ENCODE assay signal across 10 cellular contexts in the genomic region with DNA sequence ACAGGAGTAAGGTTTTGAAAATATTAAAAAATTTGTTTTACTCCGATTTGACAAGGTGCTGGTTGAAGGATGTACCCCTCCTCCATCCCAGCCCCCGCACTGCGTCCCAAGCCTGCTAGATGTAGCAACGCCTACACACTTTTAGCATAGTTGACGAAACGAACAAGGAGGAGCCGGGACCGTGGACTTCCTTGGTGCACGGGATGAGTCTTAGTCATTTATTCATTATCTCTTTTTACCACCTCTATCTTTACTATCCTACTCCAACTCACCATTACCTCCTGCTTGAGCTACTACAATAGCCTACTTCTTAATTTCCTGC. TPM values are rescaled to one million over a fixed set of nuclear protein-coding genes. Genes with fewer than 3 reads are reported as not detected.
DNase-seq lines count a peak whose midpoint lies in the region; ATAC-seq and TF ChIP-seq lines count a peak whose summit lies in the region.
"Had no signal": no experiment of that assay in that cellular context is flagged by ENCODE, and none has a peak within 500 bp of the region (broad histone marks: within the 10 kb centered on the region; RNA-seq: fewer than 3 reads in every experiment).

No MANE protein-coding gene starts in this region.

- peak overlapping the region; percentile 53 for H3K4me3 ChIP-seq in fibroblast of pulmonary artery (replicated peaks; ENCODE audit: low read depth, low read length)

- DNase-seq in SKM-1 (lab: John Stamatoyannopoulos, UW; ENCODE audit: unreplicated experiment) (peak; percentile 62), SKM-1 treated with dmso at 0.1 percent for 144 hours (lab: John Stamatoyannopoulos, UW; ENCODE audit: unreplicated experiment) (no peak), fibroblast of pulmonary artery (ENCODE audit: low read depth) (peak; percentile 81), osteocyte (ENCODE audit: extremely low spot score, unreplicated experiment) (no peak)
- no peak for DNase-seq in activated CD4-positive, alpha-beta T cell treated with anti-CD3 and anti-CD28 coated beads, Interleukin-2, amount 10 ng/mL, durations not matched to agents 7 days and 5 days
- DNase-seq: activated CD8-positive, alpha-beta memory T cell treated with anti-CD3 and anti-CD28 coated beads for 24 hours; NCI-H345 had no signal

- TF ChIP-seq CTCF in fibroblast of pulmonary artery (IDR thresholded peaks at IDR 0.05; ENCODE audit: low read length, missing control alignments): no peak
- TF ChIP-seq CTCF in osteocyte (IDR thresholded peaks at IDR 0.05): no peak

- POLR2A ChIA-PET in activated CD4-positive, alpha-beta T cell treated with anti-CD3 and anti-CD28 coated beads, Interleukin-2, amount 10 ng/mL, durations not matched to agents 7 days and 5 days (lab: Charles Lee): no interaction called here

- CTCF ChIA-PET in activated CD4-positive, alpha-beta T cell treated with anti-CD3 and anti-CD28 coated beads, Interleukin-2, amount 10 ng/mL, durations not matched to agents 7 days and 5 days (lab: Charles Lee): no interaction called here

- peak overlapping the region; percentile 84 for H3K27ac Mint-ChIP-seq in osteocyte (ENCODE audit: unreplicated experiment)
- no peak overlapping the region for H3K27ac Mint-ChIP-seq in activated CD4-positive, alpha-beta T cell treated with anti-CD3 and anti-CD28 coated beads, Interleukin-2, amount 10 ng/mL, durations not matched to agents 7 days and 5 days

- peaks cover 2% of the 10 kb centered on the region for H3K36me3 Mint-ChIP-seq in osteocyte (ENCODE audit: unreplicated experiment)
- H3K36me3 Mint-ChIP-seq in activated CD4-positive, alpha-beta T cell treated with anti-CD3 and anti-CD28 coated beads, Interleukin-2, amount 10 ng/mL, durations not matched to agents 7 days and 5 days (ENCODE audit: low read depth): no peaks in the 10 kb centered on the region

- H3K27me3 Mint-ChIP-seq in osteocyte (ENCODE audit: unreplicated experiment): no peaks in the 10 kb centered on the region
- peaks cover 5% of the 10 kb centered on the region for H3K27me3 Mint-ChIP-seq in activated CD4-positive, alpha-beta T cell treated with anti-CD3 and anti-CD28 coated beads, Interleukin-2, amount 10 ng/mL, durations not matched to agents 7 days and 5 days

- peak overlapping the region; percentile 50 for H3K4me3 Mint-ChIP-seq in osteocyte (ENCODE audit: unreplicated experiment)
- H3K4me3 Mint-ChIP-seq in activated CD4-positive, alpha-beta T cell treated with anti-CD3 and anti-CD28 coated beads, Interleukin-2, amount 10 ng/mL, durations not matched to agents 7 days and 5 days: no peak overlapping the region

- H3K4me1 Mint-ChIP-seq in osteocyte (ENCODE audit: unreplicated experiment): peaks cover 50% of the 10 kb centered on the region
- H3K4me1 Mint-ChIP-seq in activated CD4-positive, alpha-beta T cell treated with anti-CD3 and anti-CD28 coated beads, Interleukin-2, amount 10 ng/mL, durations not matched to agents 7 days and 5 days: no peaks in the 10 kb centered on the region

- no peaks in the 10 kb centered on the region for H3K9me3 Mint-ChIP-seq in osteocyte (ENCODE audit: unreplicated experiment)
- H3K9me3 Mint-ChIP-seq in activated CD4-positive, alpha-beta T cell treated with anti-CD3 and anti-CD28 coated beads, Interleukin-2, amount 10 ng/mL, durations not matched to agents 7 days and 5 days: no peaks in the 10 kb centered on the region

- no peak for ATAC-seq in GM18861 (IDR thresholded peaks at IDR 0.05; ENCODE audit: unreplicated experiment)
- ATAC-seq in GM21786 (IDR thresholded peaks at IDR 0.05; ENCODE audit: unreplicated experiment): no peak
- no peak for ATAC-seq in activated CD4-positive, CD25-positive, alpha-beta regulatory T cell treated with anti-CD3 and anti-CD28 coated beads, Interleukin-2, amount 50 U/mL, for 24 hours

RNA-seq across cellular contexts. Expression of a gene that starts 10.6 kb away (rescaled TPM):
- total RNA-seq in osteocyte: 24.7 and 25.2 TPM in 2 replicates
- total RNA-seq in activated CD4-positive, alpha-beta T cell treated with anti-CD3 and anti-CD28 coated beads, Interleukin-2, amount 10 ng/mL, durations not matched to agents 7 days and 5 days: not detected

Comparison
In these comparisons a context has a peak if more than half of its experiments do, and no peak if none do; other contexts are left out.
1. DNase-seq: peak in SKM-1 (single experiment) and fibroblast of pulmonary artery (single experiment); none in SKM-1 treated with dmso at 0.1 percent for 144 hours (single experiment), osteocyte (single experiment) and activated CD4-positive, alpha-beta T cell treated with anti-CD3 and anti-CD28 coated beads, Interleukin-2, amount 10 ng/mL, durations not matched to agents 7 days and 5 days (single experiment).
2. RNA of a gene that starts 10.6 kb away (total RNA-seq): 24.7 to 25.2 TPM in osteocyte; not detected in activated CD4-positive, alpha-beta T cell treated with anti-CD3 and anti-CD28 coated beads, Interleukin-2, amount 10 ng/mL, durations not matched to agents 7 days and 5 days; every median in the first group is over 10 times any median in the second.